20 cellular contexts compared by ENCODE assay signal in the genomic region with DNA sequence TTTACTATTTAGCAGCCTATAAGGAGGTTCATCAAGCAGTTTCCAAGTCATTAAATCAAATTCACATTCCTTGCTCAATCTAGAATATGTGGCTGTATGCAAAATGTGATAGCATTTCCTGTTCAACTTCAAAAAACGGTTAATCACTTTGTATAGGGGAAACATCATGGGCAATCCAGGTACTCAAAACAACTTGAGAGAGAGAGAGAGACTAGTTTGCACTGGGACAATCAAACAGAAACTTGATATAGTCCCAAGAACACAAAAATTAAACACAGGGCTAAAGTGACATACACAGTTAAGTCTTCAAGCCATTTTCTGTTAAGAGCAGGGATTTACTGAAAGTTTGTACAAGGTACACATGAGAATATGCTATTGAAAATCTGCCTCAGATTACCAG. TPM values are rescaled to one million over a fixed set of nuclear protein-coding genes. Genes with fewer than 3 reads are reported as not detected.
DNase-seq lines count a peak whose midpoint lies in the region; ATAC-seq, FAIRE-seq and TF ChIP-seq lines count a peak whose summit lies in the region.
"Had no signal": no experiment of that assay in that cellular context is flagged by ENCODE, and none has a peak within 500 bp of the region (broad histone marks: within the 10 kb centered on the region; RNA-seq: fewer than 3 reads in every experiment).

No MANE protein-coding gene starts in this region.

- H3K4me1 ChIP-seq in IMR-90 (ENCODE audit: control insufficient read depth, insufficient read depth, low read length) (peaks cover 9% of the 10 kb centered on the region), GM12878 (ENCODE audit: control insufficient read depth, insufficient read depth, low read length) (peaks cover 10% of the 10 kb centered on the region), heart left ventricle (peaks cover 0 to 66% (median 46%) of the 10 kb centered on the region in 12 donors)

- intact Hi-C loops in IMR-90 (cut with micrococcal nuclease): no loop called here
- intact Hi-C loops in GM12878 (cut with micrococcal nuclease; ENCODE audit: unreplicated experiment): no loop called here
- intact Hi-C loops in natural killer cell (cut with micrococcal nuclease): no loop called here
- intact Hi-C loops in heart left ventricle (cut with DNase I): no loop called here

- no peak overlapping the region for H4K91ac ChIP-seq in IMR-90 (ENCODE audit: insufficient read depth, low read depth, low read length)

- dilution Hi-C loops in IMR-90 (cut with HindIII; ENCODE audit: low sequenced_read_pairs, unreplicated experiment): no loop called here

- no peak overlapping the region for H3K4me3 ChIP-seq in IMR-90 (ENCODE audit: insufficient read depth, low read depth, low read length)
- H3K4me3 ChIP-seq in GM12878: no peak overlapping the region
- no peak overlapping the region for H3K4me3 ChIP-seq in heart left ventricle
- H3K4me3 ChIP-seq: colonic mucosa, heart right ventricle, SJCRH30 had no signal

- CTCF ChIA-PET in IMR-90 (lab: Yijun Ruan, JAX) (interaction anchor here (0.6 to 0.7 kb wide), 2 partner anchors 89 to 1409 kb away, joined by 4 to 6 read pairs; no protein-coding TSS in a partner anchor), GM12878 (lab: Yijun Ruan, JAX) (interaction anchor here (1.1 to 5.8 kb wide), 3 partner anchors 9 to 210 kb away, joined by 3 to 31 read pairs (median 3); no protein-coding TSS in a partner anchor)

- H3K9me3 ChIP-seq in IMR-90 (ENCODE audit: control insufficient read depth, insufficient read depth, low read length) (no peaks in the 10 kb centered on the region), GM12878 (replicated peaks; ENCODE audit: control insufficient read depth, insufficient read depth, low read length) (no peaks in the 10 kb centered on the region), heart left ventricle (no peaks in the 10 kb centered on the region)
- H3K9me3 ChIP-seq: colonic mucosa, heart right ventricle had no signal

- peak; percentile 45 for DNase-seq in NCI-H510A treated with DMSO at 0.1 percent for 48 hours (lab: John Stamatoyannopoulos, UW)
- no peak for DNase-seq in NCI-H510A (lab: John Stamatoyannopoulos, UW)
- DNase-seq in IMR-90: peak; percentile 30
- DNase-seq in GM12878 (ENCODE audit: low read depth, low spot score): no peak
- DNase-seq in natural killer cell: no peak
- DNase-seq in heart left ventricle: no peak
- DNase-seq in NCI-H748 (lab: John Stamatoyannopoulos, UW; ENCODE audit: unreplicated experiment): no peak
- DNase-seq: amygdala, colonic mucosa, COR-L47, GF-D8, heart right ventricle, HFFc6, KBM-7, NCI-H446, posterior cingulate gyrus, SJCRH30 had no signal

- no peak overlapping the region for H3K18ac ChIP-seq in IMR-90 (ENCODE audit: low read depth, low read length)

- H2AK9ac ChIP-seq in IMR-90 (replicated peaks; ENCODE audit: low read depth, low read length, poor library complexity): no peak overlapping the region

- H3K4ac ChIP-seq in IMR-90 (ENCODE audit: low read depth, low read length): no peak overlapping the region

- H4K8ac ChIP-seq in IMR-90 (ENCODE audit: low read depth in 2 of 2, low read length in 2 of 2): no peak overlapping the region

- peaks cover 25 to 63% of the 10 kb centered on the region in 2 experiments for H3K79me1 ChIP-seq in IMR-90 (ENCODE audit: low read depth in 1 of 2, low read length in 2 of 2)

- no peak for FAIRE-seq in GM12878 (lab: Jason Lieb, UNC)
- FAIRE-seq: A204.1, TTC549 had no signal

- TF ChIP-seq CTCF in IMR-90 (conservative IDR thresholded peaks at IDR 0.05; ENCODE audit: low read depth, low read length) (no peak), GM12878 (IDR thresholded peaks at IDR 0.05 in 2 of 3, conservative IDR thresholded peaks at IDR 0.05 in 1 of 3; ENCODE audit: control insufficient read depth in 2 of 3, extremely low read depth in 1 of 3, insufficient read depth in 1 of 3, low read depth in 3 of 3, low read length in 3 of 3) (no peak), natural killer cell (IDR thresholded peaks at IDR 0.05) (no peak), heart left ventricle (IDR thresholded peaks at IDR 0.05) (no peak)

- no peak overlapping the region for H2BK20ac ChIP-seq in IMR-90 (ENCODE audit: low read depth, low read length)

- H3K4me1 Mint-ChIP-seq in natural killer cell: peaks cover 52 to 54% of the 10 kb centered on the region in 2 donors

- in situ Hi-C loops in IMR-90 (cut with MboI; ENCODE audit: low sequenced_read_pairs) (no loop called here), GM12878 (cut with MboI) (no loop called here)

- H3K4me2 ChIP-seq in IMR-90 (ENCODE audit: low read depth, low read length) (peak overlapping the region; percentile 51), GM12878 (ENCODE audit: control insufficient read depth, insufficient read depth) (peak overlapping the region; percentile 31; the same call in 1 of the 2 replicates)

- no peaks in the 10 kb centered on the region for H3K9me3 Mint-ChIP-seq in natural killer cell
- H3K9me3 Mint-ChIP-seq: HFFc6 had no signal

- no peaks in the 10 kb centered on the region for H3K27me3 Mint-ChIP-seq in natural killer cell (ENCODE audit: low read depth in 2 of 2)

- H2BK120ac ChIP-seq in IMR-90 (ENCODE audit: low read depth, low read length): no peak overlapping the region

- H3K79me2 ChIP-seq in GM12878 (ENCODE audit: control insufficient read depth, insufficient read depth, low read length): peaks cover 93% of the 10 kb centered on the region

- peak overlapping the region in 1 of 2 donors; percentile 100 for H3K27ac Mint-ChIP-seq in natural killer cell
- H3K27ac Mint-ChIP-seq: HFFc6 had no signal

- H3K36me3 Mint-ChIP-seq in natural killer cell: no peaks in the 10 kb centered on the region

- POLR2A ChIA-PET in IMR-90 (lab: Charles Lee; ENCODE audit: unreplicated experiment): no interaction called here
- POLR2A ChIA-PET in GM12878 (lab: Charles Lee): interaction anchor here (0.5 to 1.5 kb wide), 5 partner anchors 9 to 584 kb away, joined by 3 to 6 read pairs (median 5); no protein-coding TSS in a partner anchor

- H4K5ac ChIP-seq in IMR-90 (ENCODE audit: low read depth, low read length): no peak overlapping the region

- TF ChIP-seq EP300 in GM12878 (IDR thresholded peaks at IDR 0.05; ENCODE audit: borderline replicate concordance in 1 of 2, control insufficient read depth in 1 of 2, low read depth in 2 of 2, low read length in 2 of 2): no peak

- H3K14ac ChIP-seq in IMR-90 (replicated peaks; ENCODE audit: low read depth, low read length): no peak overlapping the region

- no peak overlapping the region for H2AFZ ChIP-seq in IMR-90 (replicated peaks; ENCODE audit: low read length, poor library complexity)
- no peak overlapping the region for H2AFZ ChIP-seq in GM12878 (ENCODE audit: control insufficient read depth, low read depth, low read length)

- H3K56ac ChIP-seq in IMR-90 (ENCODE audit: extremely low read depth, insufficient read depth, low read length): no peak overlapping the region

- H2AK5ac ChIP-seq in IMR-90 (ENCODE audit: low read depth, low read length): no peak overlapping the region

- peak overlapping the region; percentile 29 for H3K4me3 Mint-ChIP-seq in natural killer cell
- H3K4me3 Mint-ChIP-seq: HFFc6 had no signal

- H3K36me3 ChIP-seq in IMR-90 (ENCODE audit: control insufficient read depth, insufficient read depth, low read length) (peaks cover 23% of the 10 kb centered on the region), GM12878 (ENCODE audit: control insufficient read depth in 2 of 2, insufficient read depth in 2 of 2, low read length in 1 of 2) (peaks cover 19 to 30% of the 10 kb centered on the region in 2 experiments), heart left ventricle (peaks cover 0 to 38% (median 30%) of the 10 kb centered on the region in 9 donors)

- H2BK5ac ChIP-seq in IMR-90 (ENCODE audit: low read depth, low read length, poor library complexity, severe bottlenecking): no peak overlapping the region

- RAD21 ChIA-PET in GM12878 (lab: Charles Lee; ENCODE audit: unreplicated experiment): no interaction called here

- no peak overlapping the region for H3K23ac ChIP-seq in IMR-90 (ENCODE audit: low read depth, low read length)

- H3K9me1 ChIP-seq in IMR-90 (ENCODE audit: insufficient read depth, low read length): peaks cover 14% of the 10 kb centered on the region

- WGBS in IMR-90 (ENCODE audit: extremely low coverage in 2 of 2, insufficient read length in 1 of 2), 2 experiments: no CpG with 5 or more reads among the region's 1 CpG
- 0% methylated on average over 1 of the region's 1 CpG for WGBS in GM12878 (ENCODE audit: insufficient coverage, insufficient replicate concordance, low lambda C conversion rate, missing lambda C conversion rate)
- WGBS in heart left ventricle, 4 donors: 14 to 21% (median 19%) methylated on average over 1 of the region's 1 CpG

- H3K27ac ChIP-seq in IMR-90 (ENCODE audit: insufficient read depth, low read length) (no peak overlapping the region), GM12878 (ENCODE audit: control insufficient read depth, insufficient read depth) (no peak overlapping the region), heart left ventricle (no peak overlapping the region)
- H3K27ac ChIP-seq: colonic mucosa, heart right ventricle, SJCRH30 had no signal

- SMC1A ChIA-PET in GM12878 (lab: Charles Lee; ENCODE audit: uncharacterized antibody, unreplicated experiment): interaction anchor here (1.0 to 1.2 kb wide), 4 partner anchors 12 to 39 kb away, joined by 3 to 5 read pairs (median 3); no protein-coding TSS in a partner anchor

- TF ChIP-seq RAD21 in IMR-90 (IDR thresholded peaks at IDR 0.05; ENCODE audit: low read length): no peak
- TF ChIP-seq RAD21 in GM12878 (IDR thresholded peaks at IDR 0.05; ENCODE audit: insufficient read depth, low read depth, low read length): no peak

- no peak overlapping the region for H2BK15ac ChIP-seq in IMR-90 (ENCODE audit: low read depth, low read length)

- H4K20me1 ChIP-seq in IMR-90 (ENCODE audit: insufficient read depth, low read length) (peaks cover 99% of the 10 kb centered on the region), GM12878 (ENCODE audit: control insufficient read depth, insufficient read depth) (peaks cover 16% of the 10 kb centered on the region)

- no peak overlapping the region for H3K9ac ChIP-seq in IMR-90 (ENCODE audit: low read depth, low read length)
- no peak overlapping the region for H3K9ac ChIP-seq in GM12878 (ENCODE audit: control insufficient read depth, insufficient read depth, low read length)

- TF ChIP-seq POLR2A in IMR-90 (IDR thresholded peaks at IDR 0.05; ENCODE audit: low read depth, low read length) (no peak), GM12878 (IDR thresholded peaks at IDR 0.05; ENCODE audit: low read depth, low read length) (no peak), heart left ventricle (IDR thresholded peaks at IDR 0.05) (no peak)

- peak; percentile 10; the same call in 1 of the 2 replicates for ATAC-seq in IMR-90 (ENCODE audit: low read depth)
- ATAC-seq in GM12878: no peak
- ATAC-seq in natural killer cell: no peak
- no peak for ATAC-seq in HG03039 (IDR thresholded peaks at IDR 0.05; ENCODE audit: unreplicated experiment)
- no peak for ATAC-seq in heart left ventricle
- ATAC-seq: heart right ventricle had no signal

- BruUV-seq in IMR-90 (replicated peaks; lab: Mats Ljungman, UMichigan): no TSS peak
- BruUV-seq in GM12878 (replicated peaks; lab: Mats Ljungman, UMichigan): no TSS peak

- H3K27me3 ChIP-seq in IMR-90 (ENCODE audit: control insufficient read depth, insufficient read depth, low read length): no peaks in the 10 kb centered on the region
- H3K27me3 ChIP-seq in GM12878 (replicated peaks in 1 of 2; ENCODE audit: control insufficient read depth in 2 of 2, insufficient read depth in 2 of 2, low read length in 1 of 2): no peaks in the 10 kb centered on the region
- no peaks in the 10 kb centered on the region for H3K27me3 ChIP-seq in heart left ventricle
- H3K27me3 ChIP-seq: colonic mucosa, heart right ventricle, SJCRH30 had no signal

RNA-seq across cellular contexts. Expression of gene CPNE1, which starts 7.4 kb away (rescaled TPM):
- total RNA-seq in IMR-90 (2012; rRNA removed): 141 and 163 TPM in 2 replicates
- 165 and 189 TPM in 2 replicates for polyA plus RNA-seq in IMR-90 (2012; rRNA removed)
- polyA plus RNA-seq in IMR-90 (2012; cell fraction: cytosol; rRNA removed): 158 and 268 TPM in 2 replicates
- polyA plus RNA-seq in IMR-90 (2012; cell fraction: nucleus; rRNA removed; ENCODE audit: low replicate concordance): 564 and 652 TPM in 2 replicates
- total RNA-seq in GM12878 (2013; cell fraction: nucleolus; rRNA removed): 116 and 119 TPM in 2 replicates
- 185 and 191 TPM in 2 replicates for total RNA-seq in GM12878 (2014; rRNA removed)
- 75.7 and 84.9 TPM in 2 replicates for total RNA-seq in GM12878 (2014; rRNA removed; fragmentation: Illumina TruSeq; extraction: Trizol)
- 209 and 214 TPM in 2 replicates for total RNA-seq in GM12878 (2021)
- 241 TPM for polyA plus RNA-seq in GM12878 (2011; ENCODE audit: low read depth)
- polyA plus RNA-seq in GM12878 (2011; rRNA removed): 90.0 and 125 TPM in 2 replicates
- polyA plus RNA-seq in GM12878 (2011; cell fraction: cytosol; rRNA removed): 216 and 299 TPM in 2 replicates
- polyA plus RNA-seq in GM12878 (2011; cell fraction: nucleus; rRNA removed): 406 and 469 TPM in 2 replicates
- polyA plus RNA-seq in GM12878 (2012): 202 and 220 TPM in 2 replicates
- 96.9 and 136 TPM in 2 replicates for polyA plus RNA-seq in GM12878 (2014; fragmentation: Illumina TruSeq; extraction: Trizol)
- polyA plus RNA-seq in GM12878 (2014; fragmentation: Nextera tagmentation; extraction: Ambion mirVana): 100 to 1,000 TPM in 1 of 2 experiments, 10 to 100 TPM in 1; 85.7 to 127 TPM
- 155 and 157 TPM in 2 replicates for polyA plus RNA-seq in GM12878 (2014; rRNA removed)
- polyA plus RNA-seq in GM12878 (2016; fragmentation: Nextera tagmentation; extraction: Ambion mirVana): 100 to 1,000 TPM; 165 to 184 TPM
- 126 TPM in 2 replicates for polyA minus RNA-seq in GM12878 (2011; rRNA and poly(A)+ RNA removed)
- 71.8 and 78.3 TPM in 2 replicates for polyA minus RNA-seq in GM12878 (2011; cell fraction: cytosol; rRNA and poly(A)+ RNA removed)
- polyA minus RNA-seq in GM12878 (2011; cell fraction: nucleus; rRNA and poly(A)+ RNA removed): 91.3 and 138 TPM in 2 replicates
- total RNA-seq in natural killer cell: 100 to 1,000 TPM; 298 to 342 (median 334) TPM
- 10 to 100 TPM; 25.7 to 75.6 (median 56.1) TPM for total RNA-seq in heart left ventricle
- 10 to 100 TPM; 37.8 to 55.4 TPM for polyA plus RNA-seq in heart left ventricle

RNA-seq across cellular contexts. Expression of gene RBM12, which starts 7.4 kb away (rescaled TPM):
- total RNA-seq in IMR-90 (2012; rRNA removed) (65.8 and 69.4 TPM in 2 replicates), GM12878 (2014; rRNA removed) (42.4 and 51.4 TPM in 2 replicates), GM12878 (2014; rRNA removed; fragmentation: Illumina TruSeq; extraction: Trizol) (61.5 and 68.4 TPM in 2 replicates), GM12878 (2021) (119 and 126 TPM in 2 replicates), natural killer cell (100 to 1,000 TPM in 1 of 3 donors, 10 to 100 TPM in 2; 80.9 to 112 (median 89.4) TPM), heart left ventricle (10 to 100 TPM; 15.8 to 61.7 (median 44.4) TPM)
- polyA plus RNA-seq in IMR-90 (2012; rRNA removed) (44.7 and 51.2 TPM in 2 replicates), GM12878 (2011; rRNA removed) (142 and 153 TPM in 2 replicates), GM12878 (2014; fragmentation: Illumina TruSeq; extraction: Trizol) (136 and 144 TPM in 2 replicates), GM12878 (2014; fragmentation: Nextera tagmentation; extraction: Ambion mirVana) (10 to 100 TPM in 1 of 2 experiments, 1 to 10 TPM in 1; 4.7 to 11.4 TPM), GM12878 (2014; rRNA removed) (61.5 and 70.9 TPM in 2 replicates), GM12878 (2016; fragmentation: Nextera tagmentation; extraction: Ambion mirVana) (10 to 100 TPM; 46.6 to 48.6 TPM), heart left ventricle (10 to 100 TPM in 1 of 2 donors, 1 to 10 TPM in 1; 7.4 to 26.4 TPM)
- polyA plus RNA-seq in IMR-90 (2012; cell fraction: cytosol; rRNA removed): 10.9 and 21.0 TPM in 2 replicates
- polyA plus RNA-seq in IMR-90 (2012; cell fraction: nucleus; rRNA removed; ENCODE audit: low replicate concordance): 47.0 and 117 TPM in 2 replicates
- total RNA-seq in GM12878 (2013; cell fraction: nucleolus; rRNA removed): 119 and 124 TPM in 2 replicates
- 24.1 TPM for polyA plus RNA-seq in GM12878 (2011; ENCODE audit: low read depth)
- polyA plus RNA-seq in GM12878 (2011; cell fraction: cytosol; rRNA removed): 123 and 124 TPM in 2 replicates
- polyA plus RNA-seq in GM12878 (2011; cell fraction: nucleus; rRNA removed): 91.3 and 119 TPM in 2 replicates
- polyA plus RNA-seq in GM12878 (2012): 34.4 and 39.2 TPM in 2 replicates
- 217 and 230 TPM in 2 replicates for polyA minus RNA-seq in GM12878 (2011; rRNA and poly(A)+ RNA removed)
- 22.3 and 47.3 TPM in 2 replicates for polyA minus RNA-seq in GM12878 (2011; cell fraction: cytosol; rRNA and poly(A)+ RNA removed)
- polyA minus RNA-seq in GM12878 (2011; cell fraction: nucleus; rRNA and poly(A)+ RNA removed): 25.1 and 56.5 TPM in 2 replicates

RNA-seq across cellular contexts. Expression of gene SPAG4, which starts 41.6 kb away (rescaled TPM):
- total RNA-seq in IMR-90 (2012; rRNA removed) (1.8 and 1.9 TPM in 2 replicates), GM12878 (2014; rRNA removed) (3.1 and 3.5 TPM in 2 replicates), GM12878 (2014; rRNA removed; fragmentation: Illumina TruSeq; extraction: Trizol) (2.0 and 2.1 TPM in 2 replicates), GM12878 (2021) (4.1 and 5.5 TPM in 2 replicates), natural killer cell (10 to 100 TPM; 11.2 to 16.2 (median 11.9) TPM), heart left ventricle (1 to 10 TPM; 1.1 to 6.8 (median 4.5) TPM)
- polyA plus RNA-seq in IMR-90 (2012; rRNA removed) (5.5 and 5.8 TPM in 2 replicates), GM12878 (2011; rRNA removed) (7.4 and 12.5 TPM in 2 replicates), GM12878 (2014; fragmentation: Illumina TruSeq; extraction: Trizol) (0.27 and 0.90 TPM in 2 replicates), GM12878 (2014; fragmentation: Nextera tagmentation; extraction: Ambion mirVana) (1 to 10 TPM; 1.6 to 2.4 TPM), GM12878 (2014; rRNA removed) (2.4 and 3.7 TPM in 2 replicates), GM12878 (2016; fragmentation: Nextera tagmentation; extraction: Ambion mirVana) (1 to 10 TPM; 1.6 to 3.5 TPM), heart left ventricle (1 to 10 TPM; 4.3 to 6.9 TPM)
- 4.8 and 7.3 TPM in 2 replicates for polyA plus RNA-seq in IMR-90 (2012; cell fraction: cytosol; rRNA removed)
- polyA plus RNA-seq in IMR-90 (2012; cell fraction: nucleus; rRNA removed; ENCODE audit: low replicate concordance): 17.5 and 19.5 TPM in 2 replicates
- 7.6 and 10.3 TPM in 2 replicates for total RNA-seq in GM12878 (2013; cell fraction: nucleolus; rRNA removed)
- polyA plus RNA-seq in GM12878 (2011; ENCODE audit: low read depth): 5.1 TPM
- polyA plus RNA-seq in GM12878 (2011; cell fraction: cytosol; rRNA removed): 22.9 and 24.4 TPM in 2 replicates
- 36.0 and 72.8 TPM in 2 replicates for polyA plus RNA-seq in GM12878 (2011; cell fraction: nucleus; rRNA removed)
- 18.6 and 21.8 TPM in 2 replicates for polyA plus RNA-seq in GM12878 (2012)
- polyA minus RNA-seq in GM12878 (2011; rRNA and poly(A)+ RNA removed): 5.4 and 11.1 TPM in 2 replicates
- polyA minus RNA-seq in GM12878 (2011; cell fraction: cytosol; rRNA and poly(A)+ RNA removed): 4.5 and 7.2 TPM in 2 replicates
- polyA minus RNA-seq in GM12878 (2011; cell fraction: nucleus; rRNA and poly(A)+ RNA removed): 5.3 and 6.0 TPM in 2 replicates

RNA-seq across cellular contexts. Expression of gene NFS1, which starts 41.9 kb away (rescaled TPM):
- total RNA-seq in IMR-90 (2012; rRNA removed) (11.4 and 16.5 TPM in 2 replicates), GM12878 (2014; rRNA removed) (36.9 and 46.6 TPM in 2 replicates), GM12878 (2014; rRNA removed; fragmentation: Illumina TruSeq; extraction: Trizol) (26.9 and 28.2 TPM in 2 replicates), GM12878 (2021) (40.2 and 41.0 TPM in 2 replicates), natural killer cell (10 to 100 TPM; 11.3 to 20.8 (median 16.0) TPM), heart left ventricle (10 to 100 TPM; 38.1 to 67.5 (median 58.3) TPM)
- polyA plus RNA-seq in IMR-90 (2012; rRNA removed) (31.4 and 35.6 TPM in 2 replicates), GM12878 (2011; rRNA removed) (55.3 and 62.9 TPM in 2 replicates), GM12878 (2014; fragmentation: Illumina TruSeq; extraction: Trizol) (32.3 and 34.4 TPM in 2 replicates), GM12878 (2014; fragmentation: Nextera tagmentation; extraction: Ambion mirVana) (10 to 100 TPM in 1 of 2 experiments, 1 to 10 TPM in 1; 9.2 to 17.8 TPM), GM12878 (2014; rRNA removed) (69.2 and 74.1 TPM in 2 replicates), GM12878 (2016; fragmentation: Nextera tagmentation; extraction: Ambion mirVana) (10 to 100 TPM; 41.1 to 45.0 TPM), heart left ventricle (10 to 100 TPM; 27.4 to 59.9 TPM)
- polyA plus RNA-seq in IMR-90 (2012; cell fraction: cytosol; rRNA removed): 29.4 and 47.8 TPM in 2 replicates
- 35.0 and 47.5 TPM in 2 replicates for polyA plus RNA-seq in IMR-90 (2012; cell fraction: nucleus; rRNA removed; ENCODE audit: low replicate concordance)
- total RNA-seq in GM12878 (2013; cell fraction: nucleolus; rRNA removed): 33.5 and 39.1 TPM in 2 replicates
- 28.4 TPM for polyA plus RNA-seq in GM12878 (2011; ENCODE audit: low read depth)
- polyA plus RNA-seq in GM12878 (2011; cell fraction: cytosol; rRNA removed): 66.6 and 112 TPM in 2 replicates
- 77.6 and 111 TPM in 2 replicates for polyA plus RNA-seq in GM12878 (2011; cell fraction: nucleus; rRNA removed)
- 19.9 and 31.2 TPM in 2 replicates for polyA plus RNA-seq in GM12878 (2012)
- 43.2 and 49.5 TPM in 2 replicates for polyA minus RNA-seq in GM12878 (2011; rRNA and poly(A)+ RNA removed)
- 9.8 and 15.6 TPM in 2 replicates for polyA minus RNA-seq in GM12878 (2011; cell fraction: cytosol; rRNA and poly(A)+ RNA removed)
- polyA minus RNA-seq in GM12878 (2011; cell fraction: nucleus; rRNA and poly(A)+ RNA removed): 8.1 and 15.0 TPM in 2 replicates

RNA-seq across cellular contexts. Expression of gene ROMO1, which starts 41.9 kb away (rescaled TPM):
- total RNA-seq in IMR-90 (2012; rRNA removed) (223 and 397 TPM in 2 replicates), GM12878 (2014; rRNA removed) (319 and 354 TPM in 2 replicates), GM12878 (2014; rRNA removed; fragmentation: Illumina TruSeq; extraction: Trizol) (50.9 and 66.5 TPM in 2 replicates), GM12878 (2021) (154 and 161 TPM in 2 replicates), natural killer cell (10 to 100 TPM; 38.3 to 49.7 (median 40.5) TPM), heart left ventricle (100 to 1,000 TPM; 120 to 591 (median 174) TPM)
- polyA plus RNA-seq in IMR-90 (2012; rRNA removed) (555 and 601 TPM in 2 replicates), GM12878 (2011; rRNA removed) (50.2 and 103 TPM in 2 replicates), GM12878 (2014; fragmentation: Illumina TruSeq; extraction: Trizol) (3.7 and 23.2 TPM in 2 replicates), GM12878 (2014; fragmentation: Nextera tagmentation; extraction: Ambion mirVana) (100 to 1,000 TPM; 565 to 631 TPM), GM12878 (2014; rRNA removed) (349 and 538 TPM in 2 replicates), GM12878 (2016; fragmentation: Nextera tagmentation; extraction: Ambion mirVana) (100 to 1,000 TPM; 502 to 547 TPM), heart left ventricle (100 to 1,000 TPM; 241 to 534 TPM)
- 1,487 and 2,019 TPM in 2 replicates for polyA plus RNA-seq in IMR-90 (2012; cell fraction: cytosol; rRNA removed)
- polyA plus RNA-seq in IMR-90 (2012; cell fraction: nucleus; rRNA removed; ENCODE audit: low replicate concordance): 350 and 360 TPM in 2 replicates
- 3.6 and 6.1 TPM in 2 replicates for total RNA-seq in GM12878 (2013; cell fraction: nucleolus; rRNA removed)
- 238 TPM for polyA plus RNA-seq in GM12878 (2011; ENCODE audit: low read depth)
- polyA plus RNA-seq in GM12878 (2011; cell fraction: cytosol; rRNA removed): 335 and 406 TPM in 2 replicates
- 128 and 138 TPM in 2 replicates for polyA plus RNA-seq in GM12878 (2011; cell fraction: nucleus; rRNA removed)
- 209 and 246 TPM in 2 replicates for polyA plus RNA-seq in GM12878 (2012)
- 14.2 and 36.2 TPM in 2 replicates for polyA minus RNA-seq in GM12878 (2011; rRNA and poly(A)+ RNA removed)
- 25.7 and 29.7 TPM in 2 replicates for polyA minus RNA-seq in GM12878 (2011; cell fraction: cytosol; rRNA and poly(A)+ RNA removed)
- polyA minus RNA-seq in GM12878 (2011; cell fraction: nucleus; rRNA and poly(A)+ RNA removed): 11.8 and 20.9 TPM in 2 replicates

Comparison
In these comparisons a context has a peak if more than half of its experiments do, and no peak if none do; other contexts are left out.
1. DNase-seq: peak in NCI-H510A treated with DMSO at 0.1 percent for 48 hours (single experiment) and IMR-90 (single experiment); none in NCI-H510A (single experiment), GM12878 (single experiment), natural killer cell (single experiment), heart left ventricle (0 of 5) and NCI-H748 (single experiment).